14 cellular contexts compared by ENCODE assay signal in the genomic region with DNA sequence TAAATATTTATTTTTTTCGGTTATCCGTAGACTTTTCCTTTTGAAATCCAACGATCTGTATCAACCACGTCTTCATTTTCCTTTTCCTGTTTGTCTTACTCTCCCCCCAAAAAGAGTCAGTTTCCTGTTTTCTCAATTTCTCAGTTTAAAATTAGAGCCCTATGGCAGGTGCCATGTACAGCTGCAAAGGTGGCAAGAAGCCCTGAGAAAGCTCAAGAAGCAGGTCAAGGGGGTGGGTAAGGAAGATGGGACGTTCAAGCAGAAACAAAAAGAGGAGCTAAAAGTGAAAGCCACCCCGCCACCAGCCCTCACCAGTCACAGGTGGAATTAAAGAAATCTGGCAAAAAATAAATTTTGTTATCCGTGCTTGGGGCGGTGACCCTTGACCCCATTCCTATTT. TPM values are rescaled to one million over a fixed set of nuclear protein-coding genes. Genes with fewer than 3 reads are reported as not detected.
DNase-seq lines count a peak whose midpoint lies in the region; ATAC-seq lines count a peak whose summit lies in the region.
"Had no signal": no experiment of that assay in that cellular context is flagged by ENCODE, and none has a peak within 500 bp of the region (broad histone marks: within the 10 kb centered on the region; RNA-seq: fewer than 3 reads in every experiment).

No MANE protein-coding gene starts in this region.

- peaks cover 1% of the 10 kb centered on the region for H3K36me3 Mint-ChIP-seq in activated T-cell treated with anti-CD3 and anti-CD28 coated beads, Interleukin-2, amount 50 U/mL, for 24 hours (ENCODE audit: low read depth)
- peaks cover 5% of the 10 kb centered on the region for H3K36me3 Mint-ChIP-seq in T-cell
- no peaks in the 10 kb centered on the region for H3K36me3 Mint-ChIP-seq in stimulated activated effector memory CD8-positive, alpha-beta T cell treated with anti-CD3 and anti-CD28 coated beads, Interleukin-12 subunit alpha, Interleukin-12 subunit beta, amount 100 ng/mL, for 72 hours

- H3K9me3 Mint-ChIP-seq in activated T-cell treated with anti-CD3 and anti-CD28 coated beads, Interleukin-2, amount 50 U/mL, for 24 hours: no peaks in the 10 kb centered on the region
- no peaks in the 10 kb centered on the region for H3K9me3 Mint-ChIP-seq in T-cell
- H3K9me3 Mint-ChIP-seq in stimulated activated effector memory CD8-positive, alpha-beta T cell treated with anti-CD3 and anti-CD28 coated beads, Interleukin-12 subunit alpha, Interleukin-12 subunit beta, amount 100 ng/mL, for 72 hours: no peaks in the 10 kb centered on the region

- H3K4me3 Mint-ChIP-seq in activated T-cell treated with anti-CD3 and anti-CD28 coated beads, Interleukin-2, amount 50 U/mL, for 24 hours: no peak overlapping the region
- peak overlapping the region in 2 of 3 donors; percentile 26 to 75 for H3K4me3 Mint-ChIP-seq in T-cell
- peak overlapping the region; percentile 31 for H3K4me3 Mint-ChIP-seq in stimulated activated effector memory CD8-positive, alpha-beta T cell treated with anti-CD3 and anti-CD28 coated beads, Interleukin-12 subunit alpha, Interleukin-12 subunit beta, amount 100 ng/mL, for 72 hours

- peak; percentile 72 for ATAC-seq in GM21786 (IDR thresholded peaks at IDR 0.05; ENCODE audit: unreplicated experiment)
- ATAC-seq in T-cell (replicated peaks in 1 of 4): peak in 1 of 4 experiments; percentile 55
- no peak for ATAC-seq in stimulated activated effector memory CD8-positive, alpha-beta T cell treated with anti-CD3 and anti-CD28 coated beads, Interleukin-12 subunit alpha, Interleukin-12 subunit beta, amount 100 ng/mL, for 72 hours
- ATAC-seq: esophagus mucosa, pancreas had no signal

- intact Hi-C loops in head of caudate nucleus (cut with DNase I): no loop called here

- H3K4me1 Mint-ChIP-seq in activated T-cell treated with anti-CD3 and anti-CD28 coated beads, Interleukin-2, amount 50 U/mL, for 24 hours (ENCODE audit: low read depth): peaks cover 17% of the 10 kb centered on the region
- H3K4me1 Mint-ChIP-seq in T-cell: peaks cover 18 to 25% (median 22%) of the 10 kb centered on the region in 3 donors
- H3K4me1 Mint-ChIP-seq in stimulated activated effector memory CD8-positive, alpha-beta T cell treated with anti-CD3 and anti-CD28 coated beads, Interleukin-12 subunit alpha, Interleukin-12 subunit beta, amount 100 ng/mL, for 72 hours: peaks cover 12% of the 10 kb centered on the region

- H3K27me3 Mint-ChIP-seq in activated T-cell treated with anti-CD3 and anti-CD28 coated beads, Interleukin-2, amount 50 U/mL, for 24 hours: no peaks in the 10 kb centered on the region
- no peaks in the 10 kb centered on the region for H3K27me3 Mint-ChIP-seq in T-cell

- CTCF ChIA-PET in T-cell (lab: Charles Lee): no interaction called here

- peak overlapping the region; percentile 82 for H3K27ac Mint-ChIP-seq in activated T-cell treated with anti-CD3 and anti-CD28 coated beads, Interleukin-2, amount 50 U/mL, for 24 hours
- H3K27ac Mint-ChIP-seq in T-cell: peak overlapping the region; percentile 89 to 96
- peak overlapping the region; percentile 55 for H3K27ac Mint-ChIP-seq in stimulated activated effector memory CD8-positive, alpha-beta T cell treated with anti-CD3 and anti-CD28 coated beads, Interleukin-12 subunit alpha, Interleukin-12 subunit beta, amount 100 ng/mL, for 72 hours

- no peak for DNase-seq in activated T-cell treated with anti-CD3 and anti-CD28 coated beads, Interleukin-2, amount 50 U/mL, for 24 hours
- DNase-seq in activated T-cell treated with anti-CD3 and anti-CD28 coated beads, Interleukin-2, amount 50 U/mL, for 48 hours: no peak
- DNase-seq in T-cell (peak in 1 of 34 experiments; percentile 3), OCI-M1 (lab: John Stamatoyannopoulos, UW) (no peak), head of caudate nucleus (no peak)
- DNase-seq in stimulated activated effector memory CD8-positive, alpha-beta T cell treated with anti-CD3 and anti-CD28 coated beads, Interleukin-12 subunit alpha, Interleukin-12 subunit beta, amount 100 ng/mL, for 72 hours (ENCODE audit: low spot score in 2 of 2): no peak
- DNase-seq in stimulated activated CD4-positive, alpha-beta T cell treated with anti-CD3 and anti-CD28 coated beads, Interleukin-15, amount 100 ng/mL, for 24 hours: no peak
- DNase-seq: activated gamma-delta T cell, mesenchymal stem cell, NCI-H1092 treated with DMSO at 0.1 percent for 48 hours, NCI-H524, pancreas had no signal

- POLR2A ChIA-PET in T-cell (lab: Charles Lee): interaction anchor here in 1 of 2 donors (0.5 kb wide), 1 partner anchor 584 kb away, joined by 3 read pairs; no protein-coding TSS in a partner anchor

RNA-seq across cellular contexts. Expression of a gene that starts 26.7 kb away (rescaled TPM):
- 10 to 100 TPM in 2 of 5 donors, 1 to 10 TPM in 3; 6.4 to 10.8 (median 9.7) TPM for total RNA-seq in T-cell

RNA-seq across cellular contexts. Expression of a gene that starts 35.3 kb away (rescaled TPM):
- total RNA-seq in T-cell: 10 to 100 TPM; 75.3 to 96.6 (median 84.4) TPM
